In the genomic region with DNA sequence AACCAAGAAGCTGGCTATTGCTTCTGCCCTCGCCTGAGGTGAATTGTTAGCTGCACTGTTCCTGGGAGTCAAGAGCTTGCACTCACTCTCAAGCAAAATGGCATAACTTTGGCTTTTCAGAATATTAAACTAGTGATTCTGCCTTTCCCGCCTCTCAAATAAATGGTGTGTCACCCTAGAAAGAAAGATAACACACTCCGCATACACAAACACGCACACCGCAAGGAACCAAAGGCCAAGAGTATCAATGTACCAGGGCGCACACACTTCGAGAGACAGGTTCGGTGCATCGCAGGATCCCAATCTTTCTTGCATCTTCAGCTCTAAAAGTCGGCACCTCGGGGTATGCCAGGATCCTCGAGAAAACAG, we compare ENCODE assay signal across 1 cellular context.
TF ChIP-seq lines count a peak whose summit lies in the region.

No MANE protein-coding gene starts in this region.

TF ChIP-seq in HCT116, 20 proteins besides CTCF, POLR2A, EP300 and RAD21:
- no peak for TF ChIP-seq POLR2AphosphoS5 (IDR thresholded peaks at IDR 0.05; ENCODE audit: low read depth, low read length)
- TF ChIP-seq, protein P1, sequence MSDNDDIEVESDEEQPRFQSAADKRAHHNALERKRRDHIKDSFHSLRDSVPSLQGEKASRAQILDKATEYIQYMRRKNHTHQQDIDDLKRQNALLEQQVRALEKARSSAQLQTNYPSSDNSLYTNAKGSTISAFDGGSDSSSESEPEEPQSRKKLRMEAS (IDR thresholded peaks at IDR 0.05): no peak
- no peak for TF ChIP-seq YY1 (IDR thresholded peaks at IDR 0.05; ENCODE audit: extremely low read depth, insufficient replicate concordance, low read depth, low read length)
- TF ChIP-seq ZNF274 (IDR thresholded peaks at IDR 0.05; ENCODE audit: low read depth, low read length): no peak
